Comparison of ENCODE assay signal across 19 cellular contexts in genomic region chr15:98824595-98824994, GRCh38.
"Had no signal": no experiment of that assay in that cellular context is flagged by ENCODE, and none has a peak within 500 bp of the region (broad histone marks: within the 10 kb centered on the region; RNA-seq: fewer than 3 reads in every experiment).

No MANE protein-coding gene starts in this region.

- H3K4me2 ChIP-seq: hepatocyte, smooth muscle cell had no signal

- ATAC-seq: foreskin keratinocyte, left colon, left ventricle myocardium superior, right cardiac atrium had no signal

- H2AFZ ChIP-seq: hepatocyte had no signal

- H3K27me3 Mint-ChIP-seq: naive B cell had no signal

- H3K4me3 ChIP-seq: colonic mucosa, hepatocyte, lung, ovary, smooth muscle cell had no signal

- H3K27ac ChIP-seq: colonic mucosa, foreskin keratinocyte, hepatocyte, ovary had no signal

- H3K4me3 Mint-ChIP-seq: nephron had no signal

- H3K36me3 ChIP-seq: colonic mucosa, ovary had no signal

- H3K27me3 ChIP-seq: colonic mucosa, foreskin keratinocyte, hepatocyte, ovary had no signal

- FAIRE-seq: endothelial cell of umbilical vein had no signal

- H3K9me3 ChIP-seq: colonic mucosa, ovary had no signal

- H3K4me1 ChIP-seq: colonic mucosa had no signal

- DNase-seq: colonic mucosa; dermis blood vessel endothelial cell; erythroblast; foreskin keratinocyte; head of caudate nucleus; left colon; left ventricle myocardium superior; mesendoderm; naive B cell; ovary; right cardiac atrium; stimulated activated CD4-positive, alpha-beta T cell treated with anti-CD3 and anti-CD28 coated beads, Interleukin-2, amount 100 ng/mL, for 48 hours; stimulated activated naive CD4-positive, alpha-beta T cell treated with Interleukin-2 at 50 U/mL for 16 hours; trophoblast cell had no signal
